Comparison of ENCODE assay signal across 26 cellular contexts in genomic region chr9:7542648-7543165, GRCh38.
DNase-seq lines count a peak whose midpoint lies in the region; ATAC-seq, FAIRE-seq and TF ChIP-seq lines count a peak whose summit lies in the region.
"Had no signal": no experiment of that assay in that cellular context is flagged by ENCODE, and none has a peak within 500 bp of the region (broad histone marks: within the 10 kb centered on the region; RNA-seq: fewer than 3 reads in every experiment).

No MANE protein-coding gene starts in this region.

- no peak overlapping the region for H2AK5ac ChIP-seq in H1 (ENCODE audit: low read depth, low read length)

- H3K36me3 Mint-ChIP-seq in neural progenitor cell, result no peaks in the 10 kb centered on the region
- H3K36me3 Mint-ChIP-seq: activated CD4-positive, alpha-beta memory T cell treated with anti-CD3 and anti-CD28 coated beads for 36 hours; activated naive CD8-positive, alpha-beta T cell treated with anti-CD3 and anti-CD28 coated beads, Interleukin-2, amount 10 ng/mL, durations not matched to agents 7 days and 5 days; CD4-positive, alpha-beta memory T cell had no signal

- H3K4ac ChIP-seq in H1 (replicated peaks; ENCODE audit: insufficient read length, low read depth, low read length), result no peak overlapping the region

- H3K27ac Mint-ChIP-seq in neural progenitor cell, result no peak overlapping the region
- H3K27ac Mint-ChIP-seq: activated CD4-positive, alpha-beta memory T cell treated with anti-CD3 and anti-CD28 coated beads for 36 hours; activated naive CD8-positive, alpha-beta T cell treated with anti-CD3 and anti-CD28 coated beads, Interleukin-2, amount 10 ng/mL, durations not matched to agents 7 days and 5 days; CD4-positive, alpha-beta memory T cell had no signal

- H3K23me2 ChIP-seq in H1 (ENCODE audit: low read depth, low read length), result no peaks in the 10 kb centered on the region

- H3K4me1 ChIP-seq in H1 (replicated peaks in 1 of 4; ENCODE audit: control insufficient read depth in 3 of 4, insufficient read depth in 4 of 4, low read length in 3 of 4), result peaks cover 0 to 7% (median 6%) of the 10 kb centered on the region in 4 experiments; a peak in 5 of 7 replicates
- peaks cover 30% of the 10 kb centered on the region for H3K4me1 ChIP-seq in neural progenitor cell

- H3K27ac ChIP-seq in H1 (ENCODE audit: low read depth, low read length) (no peak overlapping the region), neural progenitor cell (no peak overlapping the region)
- H3K27ac ChIP-seq: 22Rv1, KMS-11, neutrophil, skin epidermis had no signal

- no peak overlapping the region for H3K4me3 Mint-ChIP-seq in neural progenitor cell
- H3K4me3 Mint-ChIP-seq: activated CD4-positive, alpha-beta memory T cell treated with anti-CD3 and anti-CD28 coated beads for 36 hours; activated naive CD8-positive, alpha-beta T cell treated with anti-CD3 and anti-CD28 coated beads, Interleukin-2, amount 10 ng/mL, durations not matched to agents 7 days and 5 days; CD4-positive, alpha-beta memory T cell; central memory CD8-positive, alpha-beta T cell had no signal

- no peak overlapping the region for H3K23ac ChIP-seq in H1 (ENCODE audit: insufficient read length)

- 74% methylated on average over 7 of the region's 7 CpGs; no CpG with 5 or more reads in 1 of the 2 experiments for WGBS in H1 (ENCODE audit: extremely low coverage in 1 of 2, insufficient coverage in 1 of 2, insufficient read length in 1 of 2, insufficient replicate concordance in 2 of 2, low coverage in 1 of 2, low lambda C conversion rate in 2 of 2, missing lambda C conversion rate in 1 of 2), 2 experiments

- peaks cover 14% of the 10 kb centered on the region for H3F3A ChIP-seq in neural progenitor cell (ENCODE audit: low read depth)

- H3K9me3 ChIP-seq in H1 (ENCODE audit: insufficient read depth in 2 of 2, low read depth in 1 of 2, low read length in 1 of 2), result no peaks in the 10 kb centered on the region
- no peaks in the 10 kb centered on the region for H3K9me3 ChIP-seq in neural progenitor cell (ENCODE audit: low read depth)
- H3K9me3 ChIP-seq: neutrophil had no signal

- H3K9ac ChIP-seq in H1 (replicated peaks in 1 of 4; ENCODE audit: extremely low read depth in 1 of 4, low read depth in 3 of 4, low read length in 3 of 4) (no peak overlapping the region), neural progenitor cell (no peak overlapping the region)
- H3K9ac ChIP-seq: KMS-11 had no signal

- peak; percentile 63 for FAIRE-seq in H1 (lab: Jason Lieb, UNC)
- FAIRE-seq: endothelial cell of umbilical vein, G401.6 had no signal

- H4K20me1 ChIP-seq in H1 (replicated peaks in 1 of 2; ENCODE audit: control insufficient read depth in 1 of 2, insufficient read depth in 2 of 2, low read length in 2 of 2) (no peaks in the 10 kb centered on the region), neural progenitor cell (ENCODE audit: low read depth) (no peaks in the 10 kb centered on the region)

- TF ChIP-seq EP300 in H1 (IDR thresholded peaks at IDR 0.05; ENCODE audit: borderline replicate concordance in 1 of 2, low read depth in 2 of 2, low read length in 2 of 2), result no peak

- no peak for TF ChIP-seq RAD21 in H1 (IDR thresholded peaks at IDR 0.05 in 1 of 2, conservative IDR thresholded peaks at IDR 0.05 in 1 of 2; ENCODE audit: low read depth in 2 of 2, low read length in 2 of 2)

- peak overlapping the region; percentile 4; the same call in 1 of the 2 replicates for H2AFZ ChIP-seq in H1 (ENCODE audit: low read length)
- no peak overlapping the region for H2AFZ ChIP-seq in neural progenitor cell (replicated peaks)

- no peak for TF ChIP-seq POLR2A in H1 (IDR thresholded peaks at IDR 0.05; ENCODE audit: control extremely low read depth in 1 of 2, low read depth in 2 of 2, low read length in 2 of 2)

- ATAC-seq in HG03045 (IDR thresholded peaks at IDR 0.05; ENCODE audit: unreplicated experiment) (no peak), HG03439 (IDR thresholded peaks at IDR 0.05; ENCODE audit: unreplicated experiment) (no peak)
- ATAC-seq: Right ventricle myocardium inferior had no signal

- H4K8ac ChIP-seq in H1 (ENCODE audit: extremely low read depth, insufficient read depth, low read length), result no peak overlapping the region

- H2BK12ac ChIP-seq in H1 (ENCODE audit: low read depth, low read length), result no peak overlapping the region; the same call in 1 of the 2 replicates

- no peak for TF ChIP-seq CTCF in H1 (IDR thresholded peaks at IDR 0.05; ENCODE audit: control extremely low read depth in 1 of 3, insufficient read depth in 1 of 3, low read depth in 1 of 3, low read length in 3 of 3)
- TF ChIP-seq CTCF in neural progenitor cell (IDR thresholded peaks at IDR 0.05), result no peak

- no peaks in the 10 kb centered on the region for H3K9me3 Mint-ChIP-seq in neural progenitor cell
- H3K9me3 Mint-ChIP-seq: activated CD4-positive, alpha-beta memory T cell treated with anti-CD3 and anti-CD28 coated beads for 36 hours; activated naive CD8-positive, alpha-beta T cell treated with anti-CD3 and anti-CD28 coated beads, Interleukin-2, amount 10 ng/mL, durations not matched to agents 7 days and 5 days; central memory CD8-positive, alpha-beta T cell had no signal

- H3K4me2 ChIP-seq in H1 (ENCODE audit: insufficient read depth in 1 of 2, low read depth in 2 of 2, low read length in 2 of 2) (peak overlapping the region in 1 of 2 experiments; percentile 27; a peak in 2 of 4 replicates), neural progenitor cell (peak overlapping the region; percentile 49)
- H3K4me2 ChIP-seq: KMS-11 had no signal

- H3K36me3 ChIP-seq in H1 (ENCODE audit: control insufficient read depth in 2 of 4, insufficient read depth in 4 of 4, low read length in 3 of 4) (no peaks in the 10 kb centered on the region), neural progenitor cell (no peaks in the 10 kb centered on the region)
- H3K36me3 ChIP-seq: neutrophil had no signal

- H3K27me3 Mint-ChIP-seq in neural progenitor cell (ENCODE audit: insufficient read depth, low read depth), result peaks cover 2% of the 10 kb centered on the region

- CTCF ChIA-PET in H1 (lab: Charles Lee; ENCODE audit: partially characterized antibody), result interaction anchor here (0.9 to 1.3 kb wide), 2 partner anchors 22 to 53 kb away, joined by 4 read pairs; no protein-coding TSS in a partner anchor

- peak overlapping the region; percentile 42; the same call in 1 of the 2 replicates for H3K18ac ChIP-seq in H1 (ENCODE audit: extremely low read depth, low read length)

- no peak overlapping the region for H3K14ac ChIP-seq in H1 (ENCODE audit: insufficient read length)

- H3K27me3 ChIP-seq in H1 (replicated peaks in 1 of 4; ENCODE audit: control insufficient read depth in 3 of 4, extremely low read depth in 1 of 4, insufficient read depth in 3 of 4, low read length in 3 of 4), result no peaks in the 10 kb centered on the region
- H3K27me3 ChIP-seq in neural progenitor cell, result no peaks in the 10 kb centered on the region
- H3K27me3 ChIP-seq: neutrophil had no signal

- H3K4me3 ChIP-seq in H1 (ENCODE audit: extremely low read depth in 1 of 4, insufficient read depth in 2 of 4, low read depth in 3 of 4, low read length in 4 of 4), result no peak overlapping the region
- no peak overlapping the region for H3K4me3 ChIP-seq in neural progenitor cell
- H3K4me3 ChIP-seq: skin epidermis had no signal

- no peaks in the 10 kb centered on the region for H3K4me1 Mint-ChIP-seq in neural progenitor cell
- H3K4me1 Mint-ChIP-seq: activated naive CD8-positive, alpha-beta T cell treated with anti-CD3 and anti-CD28 coated beads, Interleukin-2, amount 10 ng/mL, durations not matched to agents 7 days and 5 days; CD4-positive, alpha-beta memory T cell; central memory CD8-positive, alpha-beta T cell had no signal

- POLR2A ChIA-PET in H1 (lab: Charles Lee; ENCODE audit: partially characterized antibody), result interaction anchor here (0.7 kb wide), 1 partner anchor 332 kb away, joined by 3 read pairs; no protein-coding TSS in a partner anchor

- no peak overlapping the region for H4K91ac ChIP-seq in H1 (replicated peaks; ENCODE audit: insufficient read length, low read length)

- no peaks in the 10 kb centered on the region for H3K79me2 ChIP-seq in H1 (ENCODE audit: control insufficient read depth in 1 of 2, insufficient read depth in 2 of 2, low read length in 2 of 2)
- no peaks in the 10 kb centered on the region for H3K79me2 ChIP-seq in neural progenitor cell (ENCODE audit: low read depth)

- H2BK5ac ChIP-seq in H1 (ENCODE audit: low read depth, low read length), result no peak overlapping the region

- H3K56ac ChIP-seq in H1 (replicated peaks; ENCODE audit: insufficient read length, low read depth, low read length), result no peak overlapping the region

- peak overlapping the region; percentile 54; the same call in 1 of the 2 replicates for H2BK15ac ChIP-seq in H1 (ENCODE audit: low read length)

- peak; percentile 61 for DNase-seq in DMS53 (lab: John Stamatoyannopoulos, UW)
- no peak for DNase-seq in DMS53 treated with DMSO at 0.1 percent for 48 hours (lab: John Stamatoyannopoulos, UW; ENCODE audit: unreplicated experiment)
- DNase-seq in NCI-H2107 treated with DMSO at 0.1 percent for 48 hours (lab: John Stamatoyannopoulos, UW; ENCODE audit: unreplicated experiment), result peak; percentile 32
- DNase-seq in H1 (ENCODE audit: low read depth in 1 of 2, low spot score in 2 of 2), result no peak
- peak; percentile 40 for DNase-seq in neural progenitor cell (ENCODE audit: low spot score)
- DNase-seq in NK-92 (lab: John Stamatoyannopoulos, UW; ENCODE audit: unreplicated experiment), result no peak
- DNase-seq: activated CD4-positive, alpha-beta memory T cell treated with anti-CD3 and anti-CD28 coated beads for 36 hours; activated CD4-positive, CD25-positive, alpha-beta regulatory T cell; activated naive CD8-positive, alpha-beta T cell treated with anti-CD3 and anti-CD28 coated beads, Interleukin-2, amount 10 ng/mL, durations not matched to agents 7 days and 5 days; CD4-positive, alpha-beta memory T cell; DMS 273 treated with DMSO at 0.1 percent for 48 hours; mammary epithelial cell; NCI-H1694 treated with DMSO at 0.1 percent for 48 hours; NCI-H510A; stimulated activated CD4-positive, alpha-beta T cell treated with anti-CD3 and anti-CD28 coated beads, Interleukin-1b, Interleukin-23, amount 100 ng/mL, for 48 hours; T1000 had no signal

- H2BK120ac ChIP-seq in H1 (replicated peaks; ENCODE audit: low read depth, low read length), result no peak overlapping the region

- no peak overlapping the region for H2BK20ac ChIP-seq in H1 (ENCODE audit: low read length)

- no peaks in the 10 kb centered on the region for H3K79me1 ChIP-seq in H1 (ENCODE audit: low read depth, low read length)

- H4K5ac ChIP-seq in H1 (ENCODE audit: insufficient read length, low read depth, low read length), result no peak overlapping the region

TF ChIP-seq in H1, 55 proteins besides CTCF, POLR2A, EP300 and RAD21:
- TF ChIP-seq SP1 (IDR thresholded peaks at IDR 0.05; ENCODE audit: low read depth, low read length) (no peak), HDAC2 (IDR thresholded peaks at IDR 0.05; ENCODE audit: borderline replicate concordance in 1 of 2, low read depth in 2 of 2, low read length in 2 of 2) (0 out of 4 replicates have a peak, but pooled peaks of 1 of the 2 experiments have one; percentile 43)
TF ChIP-seq in H1: peak in this region for 1.

Comparison
In these comparisons a context has a peak if more than half of its experiments do, and no peak if none do; other contexts are left out.
1. DNase-seq: peak in DMS53 (single experiment), NCI-H2107 treated with DMSO at 0.1 percent for 48 hours (single experiment) and neural progenitor cell (single experiment); none in DMS53 treated with DMSO at 0.1 percent for 48 hours (single experiment), H1 (0 of 2) and NK-92 (single experiment).